8 cellular contexts compared by ENCODE assay signal in the genomic region with DNA sequence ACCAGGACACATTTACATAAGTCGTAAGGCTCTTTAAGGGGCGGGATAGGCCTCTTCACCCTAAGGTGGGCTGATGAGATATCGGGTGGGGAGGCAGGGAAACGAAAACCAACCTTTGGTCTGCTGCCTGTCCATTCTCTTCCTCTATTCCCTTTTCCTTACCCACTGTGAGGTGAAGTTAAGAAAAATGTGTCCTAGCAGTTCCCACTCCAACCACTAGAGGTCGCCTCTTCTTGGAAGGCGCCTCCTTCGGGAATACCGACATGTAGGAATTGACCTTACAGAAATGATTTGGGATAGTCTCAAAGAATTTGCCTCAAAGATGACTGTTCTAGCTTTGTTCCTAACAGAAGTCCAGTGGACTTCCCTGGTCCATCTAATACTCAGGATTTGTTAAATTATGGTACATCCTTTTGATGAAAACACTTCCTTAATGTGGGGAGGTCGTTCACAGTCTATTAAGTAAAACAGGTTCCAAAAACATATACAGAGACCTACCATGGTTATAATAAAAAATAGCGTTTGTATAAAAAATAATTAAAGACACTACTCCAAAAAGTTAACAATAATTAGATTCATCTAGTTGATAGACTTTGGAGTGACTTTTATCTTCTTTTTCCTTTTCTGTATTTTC. TPM values are rescaled to one million over a fixed set of nuclear protein-coding genes. Genes with fewer than 3 reads are reported as not detected.
DNase-seq lines count a peak whose midpoint lies in the region; ATAC-seq and TF ChIP-seq lines count a peak whose summit lies in the region.

No MANE protein-coding gene starts in this region.

- POLR2A ChIA-PET in activated CD8-positive, alpha-beta T cell treated with anti-CD3 and anti-CD28 coated beads for 36 hours (lab: Charles Lee) = interaction anchor here (1.0 kb wide), 1 partner anchor 10 kb away, joined by 3 read pairs; no protein-coding TSS in a partner anchor
- POLR2A ChIA-PET in activated CD8-positive, alpha-beta T cell treated with anti-CD3 and anti-CD28 coated beads, Interleukin-2, amount 10 ng/mL, durations not matched to agents 7 days and 5 days (lab: Charles Lee) = interaction anchor here (0.6 to 0.7 kb wide), 2 partner anchors 30 to 32 kb away, joined by 3 to 4 read pairs; no protein-coding TSS in a partner anchor

- H3K27ac Mint-ChIP-seq in activated CD8-positive, alpha-beta T cell treated with anti-CD3 and anti-CD28 coated beads for 36 hours = no peak overlapping the region
- H3K27ac Mint-ChIP-seq in activated CD8-positive, alpha-beta T cell treated with anti-CD3 and anti-CD28 coated beads, Interleukin-2, amount 10 ng/mL, durations not matched to agents 7 days and 5 days = no peak overlapping the region

- peak; percentile 100 for TF ChIP-seq CTCF in activated CD8-positive, alpha-beta T cell treated with anti-CD3 and anti-CD28 coated beads for 36 hours (IDR thresholded peaks at IDR 0.05)
- TF ChIP-seq CTCF in fibroblast of villous mesenchyme (IDR thresholded peaks at IDR 0.05; ENCODE audit: insufficient read depth, low read depth, low read length) = peak; percentile 98

- intact Hi-C loops in activated CD8-positive, alpha-beta T cell treated with anti-CD3 and anti-CD28 coated beads for 36 hours (cut with micrococcal nuclease) = no loop called here

- DNase-seq in activated CD8-positive, alpha-beta T cell treated with anti-CD3 and anti-CD28 coated beads for 36 hours = no peak
- no peak for DNase-seq in activated CD8-positive, alpha-beta T cell treated with anti-CD3 and anti-CD28 coated beads, Interleukin-2, amount 10 ng/mL, durations not matched to agents 7 days and 5 days
- DNase-seq in SK-N-DZ (ENCODE audit: low spot score) = peak; percentile 67
- DNase-seq in fibroblast of villous mesenchyme (ENCODE audit: low read depth) = peak; percentile 79
- DNase-seq in pons (ENCODE audit: low spot score) = peak; percentile 55
- no peak for DNase-seq in SIG-M5 (lab: John Stamatoyannopoulos, UW)

- no peaks in the 10 kb centered on the region for H3K36me3 ChIP-seq in KOPT-K1 (ENCODE audit: insufficient read depth, low read length)

- peak overlapping the region; percentile 99 for H3K27ac ChIP-seq in KOPT-K1 (ENCODE audit: low read depth, low read length, poor library complexity, severe bottlenecking)

- no peak overlapping the region for H3K4me3 Mint-ChIP-seq in activated CD8-positive, alpha-beta T cell treated with anti-CD3 and anti-CD28 coated beads for 36 hours
- no peak overlapping the region for H3K4me3 Mint-ChIP-seq in activated CD8-positive, alpha-beta T cell treated with anti-CD3 and anti-CD28 coated beads, Interleukin-2, amount 10 ng/mL, durations not matched to agents 7 days and 5 days

- H3K4me1 Mint-ChIP-seq in activated CD8-positive, alpha-beta T cell treated with anti-CD3 and anti-CD28 coated beads for 36 hours (ENCODE audit: low read depth) = peaks cover 36% of the 10 kb centered on the region
- H3K4me1 Mint-ChIP-seq in activated CD8-positive, alpha-beta T cell treated with anti-CD3 and anti-CD28 coated beads, Interleukin-2, amount 10 ng/mL, durations not matched to agents 7 days and 5 days (ENCODE audit: low read depth) = peaks cover 85% of the 10 kb centered on the region

- CTCF ChIA-PET in activated CD8-positive, alpha-beta T cell treated with anti-CD3 and anti-CD28 coated beads for 36 hours (lab: Charles Lee) = interaction anchor here (0.8 to 5.4 kb wide), 29 partner anchors 9 to 271 kb away, joined by 3 to 59 read pairs (median 4); a partner anchor contains a TSS
- CTCF ChIA-PET in activated CD8-positive, alpha-beta T cell treated with anti-CD3 and anti-CD28 coated beads, Interleukin-2, amount 10 ng/mL, durations not matched to agents 7 days and 5 days (lab: Charles Lee) = interaction anchor here (0.7 to 7.9 kb wide), 16 partner anchors 8 to 376 kb away, joined by 3 to 79 read pairs (median 5); a partner anchor contains a TSS

- peaks cover 2% of the 10 kb centered on the region for H3K9me3 Mint-ChIP-seq in activated CD8-positive, alpha-beta T cell treated with anti-CD3 and anti-CD28 coated beads for 36 hours
- H3K9me3 Mint-ChIP-seq in activated CD8-positive, alpha-beta T cell treated with anti-CD3 and anti-CD28 coated beads, Interleukin-2, amount 10 ng/mL, durations not matched to agents 7 days and 5 days (ENCODE audit: insufficient read depth) = no peaks in the 10 kb centered on the region

- no peak overlapping the region for H3K4me3 ChIP-seq in fibroblast of villous mesenchyme (ENCODE audit: low read depth, low read length)

- H3K9me3 ChIP-seq in KOPT-K1 (ENCODE audit: insufficient read depth, low read length, poor library complexity, severe bottlenecking) = no peaks in the 10 kb centered on the region

- H3K36me3 Mint-ChIP-seq in activated CD8-positive, alpha-beta T cell treated with anti-CD3 and anti-CD28 coated beads for 36 hours (ENCODE audit: low read depth) = no peaks in the 10 kb centered on the region
- H3K36me3 Mint-ChIP-seq in activated CD8-positive, alpha-beta T cell treated with anti-CD3 and anti-CD28 coated beads, Interleukin-2, amount 10 ng/mL, durations not matched to agents 7 days and 5 days (ENCODE audit: low read depth) = peaks cover 39% of the 10 kb centered on the region

- ATAC-seq in activated CD8-positive, alpha-beta T cell treated with anti-CD3 and anti-CD28 coated beads for 36 hours = no peak
- no peak for ATAC-seq in activated CD8-positive, alpha-beta T cell treated with anti-CD3 and anti-CD28 coated beads, Interleukin-2, amount 10 ng/mL, durations not matched to agents 7 days and 5 days
- ATAC-seq in HG03342 (IDR thresholded peaks at IDR 0.05; ENCODE audit: unreplicated experiment) = no peak

- H3K27me3 Mint-ChIP-seq in activated CD8-positive, alpha-beta T cell treated with anti-CD3 and anti-CD28 coated beads for 36 hours = no peaks in the 10 kb centered on the region
- H3K27me3 Mint-ChIP-seq in activated CD8-positive, alpha-beta T cell treated with anti-CD3 and anti-CD28 coated beads, Interleukin-2, amount 10 ng/mL, durations not matched to agents 7 days and 5 days (ENCODE audit: low read depth) = no peaks in the 10 kb centered on the region

RNA-seq across cellular contexts. Expression of a gene that starts 14.1 kb away (rescaled TPM):
- 1 to 10 TPM; 2.5 TPM for total RNA-seq in activated CD8-positive, alpha-beta T cell treated with anti-CD3 and anti-CD28 coated beads for 36 hours
- 10 to 100 TPM; 11.0 to 12.0 TPM for total RNA-seq in activated CD8-positive, alpha-beta T cell treated with anti-CD3 and anti-CD28 coated beads, Interleukin-2, amount 10 ng/mL, durations not matched to agents 7 days and 5 days
- 0.99 TPM in 1 of 2 replicates, not detected in the other for polyA plus RNA-seq in SK-N-DZ (2014; cell fraction: cytosol; rRNA removed)
- 0.64 and 3.8 TPM in 2 replicates for polyA plus RNA-seq in SK-N-DZ (2014; cell fraction: nucleus; rRNA removed)
- 2.6 and 6.8 TPM in 2 replicates for total RNA-seq in fibroblast of villous mesenchyme

RNA-seq across cellular contexts. Expression of a gene that starts 58.4 kb away (rescaled TPM):
- 100 to 1,000 TPM; 404 TPM for total RNA-seq in activated CD8-positive, alpha-beta T cell treated with anti-CD3 and anti-CD28 coated beads for 36 hours
- 100 to 1,000 TPM; 206 to 215 TPM for total RNA-seq in activated CD8-positive, alpha-beta T cell treated with anti-CD3 and anti-CD28 coated beads, Interleukin-2, amount 10 ng/mL, durations not matched to agents 7 days and 5 days
- polyA plus RNA-seq in SK-N-DZ (2014; cell fraction: cytosol; rRNA removed) = 231 and 248 TPM in 2 replicates
- polyA plus RNA-seq in SK-N-DZ (2014; cell fraction: nucleus; rRNA removed) = 239 and 380 TPM in 2 replicates
- 99.7 and 120 TPM in 2 replicates for total RNA-seq in fibroblast of villous mesenchyme

Comparison
In these comparisons a context has a peak if more than half of its experiments do, and no peak if none do; other contexts are left out.
1. DNase-seq: peak in SK-N-DZ (single experiment), fibroblast of villous mesenchyme (single experiment) and pons (single experiment); none in activated CD8-positive, alpha-beta T cell treated with anti-CD3 and anti-CD28 coated beads for 36 hours (single experiment), activated CD8-positive, alpha-beta T cell treated with anti-CD3 and anti-CD28 coated beads, Interleukin-2, amount 10 ng/mL, durations not matched to agents 7 days and 5 days (single experiment) and SIG-M5 (single experiment).